Comparison of ENCODE assay signal across 8 cellular contexts in the genomic region with DNA sequence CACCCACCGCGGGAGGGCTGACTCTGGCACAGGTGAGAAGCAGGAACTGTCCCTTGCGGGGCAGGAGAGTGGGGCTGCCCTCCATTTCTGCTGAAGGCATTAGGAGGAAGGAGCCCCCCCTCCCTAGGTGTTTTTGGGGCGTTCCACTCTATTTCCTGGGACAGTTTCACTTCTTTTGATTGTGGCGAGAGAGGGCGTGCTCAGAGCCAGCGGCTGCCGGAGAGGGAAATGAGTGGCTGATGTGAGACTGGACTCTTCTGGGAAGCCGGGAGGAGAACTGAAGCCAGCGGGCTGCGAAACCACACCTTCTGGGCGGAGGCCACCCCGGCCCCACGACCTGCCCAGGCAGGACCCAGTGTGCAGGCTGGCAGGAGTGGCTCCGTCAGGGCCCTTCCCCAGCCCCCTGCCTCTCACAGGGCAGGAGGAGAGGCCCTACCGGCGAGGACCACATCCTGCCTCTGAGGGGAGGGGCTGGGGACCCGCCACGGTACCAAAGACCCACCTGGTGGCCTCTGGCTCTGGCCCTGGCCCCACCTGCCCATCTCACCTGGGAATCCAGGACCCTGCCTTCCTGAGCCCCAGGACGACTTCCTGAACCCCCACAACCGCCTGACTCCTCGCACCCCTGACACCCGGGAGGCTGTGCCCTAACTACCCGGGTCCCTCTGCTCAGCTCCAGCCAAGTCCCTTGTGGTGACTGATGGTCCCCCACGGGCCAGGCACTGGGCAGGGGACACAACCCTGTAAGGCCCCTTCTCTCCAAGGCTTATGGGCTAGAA. TPM values are rescaled to one million over a fixed set of nuclear protein-coding genes. Genes with fewer than 3 reads are reported as not detected.
DNase-seq lines count a peak whose midpoint lies in the region; ATAC-seq and TF ChIP-seq lines count a peak whose summit lies in the region.

No MANE protein-coding gene starts in this region.

- H3K4me1 Mint-ChIP-seq in activated B cell treated with CpG ODN at 0.5 μM for 24 hours (peaks cover 66% of the 10 kb centered on the region), chondrocyte (ENCODE audit: low read depth) (peaks cover 57% of the 10 kb centered on the region)

- peak overlapping the region; percentile 67 to 92 (median 86) for H3K27ac ChIP-seq in BLaER1 treated with 17β-estradiol and CSF1 and Interleukin-3, amounts not matched to agents 10 nM and 100 nM

- H3K9me3 ChIP-seq in BLaER1 treated with 17β-estradiol and CSF1 and Interleukin-3, amounts not matched to agents 10 nM and 100 nM (replicated peaks in 1 of 11), result no peaks in the 10 kb centered on the region
- H3K9me3 ChIP-seq in mucosa of descending colon, result no peaks in the 10 kb centered on the region

- H3K9me3 Mint-ChIP-seq in activated B cell treated with CpG ODN at 0.5 μM for 24 hours (no peaks in the 10 kb centered on the region), chondrocyte (ENCODE audit: low read depth) (no peaks in the 10 kb centered on the region)

- ATAC-seq in GM19397 (IDR thresholded peaks at IDR 0.05; ENCODE audit: unreplicated experiment) (peak; percentile 43), HG03521 (IDR thresholded peaks at IDR 0.05; ENCODE audit: unreplicated experiment) (peak; percentile 47), activated B cell treated with CpG ODN at 0.5 μM for 24 hours (ENCODE audit: low read depth) (peak; percentile 64), mucosa of descending colon (peak; percentile 85)

- no peak for TF ChIP-seq CTCF in activated B cell treated with CpG ODN at 0.5 μM for 24 hours (IDR thresholded peaks at IDR 0.05)
- no peak for TF ChIP-seq CTCF in chondrocyte (IDR thresholded peaks at IDR 0.05)
- TF ChIP-seq CTCF in mucosa of descending colon (IDR thresholded peaks at IDR 0.05), result no peak

- H3K9ac ChIP-seq in BLaER1 treated with 17β-estradiol and CSF1 and Interleukin-3, amounts not matched to agents 10 nM and 100 nM, result peak overlapping the region; percentile 63 to 82 (median 78)

- POLR2A ChIA-PET in activated B cell treated with CpG ODN at 0.5 μM for 24 hours (lab: Charles Lee), result interaction anchor here (0.7 to 1.8 kb wide), 11 partner anchors 10 to 102 kb away, joined by 3 to 12 read pairs (median 6); a partner anchor contains a TSS

- H3K36me3 ChIP-seq in BLaER1 treated with 17β-estradiol and CSF1 and Interleukin-3, amounts not matched to agents 10 nM and 100 nM, result peaks cover 23 to 61% (median 41%) of the 10 kb centered on the region in 11 experiments
- no peaks in the 10 kb centered on the region for H3K36me3 ChIP-seq in mucosa of descending colon (ENCODE audit: low read depth)

- peak overlapping the region; percentile 42 to 66 (median 50) for H3K4me3 ChIP-seq in BLaER1 treated with 17β-estradiol and CSF1 and Interleukin-3, amounts not matched to agents 10 nM and 100 nM
- no peak overlapping the region for H3K4me3 ChIP-seq in mucosa of descending colon

- peaks cover 84 to 99% (median 94%) of the 10 kb centered on the region in 11 experiments for H4K20me1 ChIP-seq in BLaER1 treated with 17β-estradiol and CSF1 and Interleukin-3, amounts not matched to agents 10 nM and 100 nM

- H3K27me3 ChIP-seq in BLaER1 treated with 17β-estradiol and CSF1 and Interleukin-3, amounts not matched to agents 10 nM and 100 nM, result no peaks in the 10 kb centered on the region

- H3K27me3 Mint-ChIP-seq in activated B cell treated with CpG ODN at 0.5 μM for 24 hours (no peaks in the 10 kb centered on the region), chondrocyte (ENCODE audit: low read depth) (no peaks in the 10 kb centered on the region)

- H3K4me3 Mint-ChIP-seq in activated B cell treated with CpG ODN at 0.5 μM for 24 hours (peak overlapping the region; percentile 78), chondrocyte (ENCODE audit: unreplicated experiment) (no peak overlapping the region)

- peaks cover 11% of the 10 kb centered on the region for H3K36me3 Mint-ChIP-seq in activated B cell treated with CpG ODN at 0.5 μM for 24 hours (ENCODE audit: low read depth)
- H3K36me3 Mint-ChIP-seq in chondrocyte (ENCODE audit: low read depth), result no peaks in the 10 kb centered on the region

- peak overlapping the region; percentile 96 to 100 (median 99) for H3K4me2 ChIP-seq in BLaER1 treated with 17β-estradiol and CSF1 and Interleukin-3, amounts not matched to agents 10 nM and 100 nM

- H3K27ac Mint-ChIP-seq in activated B cell treated with CpG ODN at 0.5 μM for 24 hours (peak overlapping the region; percentile 92), chondrocyte (ENCODE audit: unreplicated experiment) (peak overlapping the region; percentile 79)

- intact Hi-C loops in activated B cell treated with CpG ODN at 0.5 μM for 24 hours (cut with micrococcal nuclease), result loop anchor here (1.0 to 5.0 kb wide), 4 partner anchors 10 to 103 kb away; a partner anchor contains a TSS
- intact Hi-C loops in mucosa of descending colon (cut with DNase I, micrococcal nuclease), result no loop called here

- CTCF ChIA-PET in activated B cell treated with CpG ODN at 0.5 μM for 24 hours (lab: Charles Lee), result interaction anchor here (0.5 to 4.2 kb wide), 10 partner anchors 17 to 156 kb away, joined by 3 to 31 read pairs (median 4); a partner anchor contains a TSS

- peak; percentile 69 for DNase-seq in activated B cell treated with CpG ODN at 0.5 μM for 24 hours
- DNase-seq in chondrocyte (ENCODE audit: low spot score), result peak; percentile 71
- DNase-seq in mucosa of descending colon, result peak; percentile 75 to 89 (median 84)
- peak; percentile 24 to 34 for DNase-seq in stimulated activated CD8-positive, alpha-beta memory T cell treated with anti-CD3 and anti-CD28 coated beads, Interleukin-7, amount 100 ng/mL, for 1 hour (ENCODE audit: low read depth in 2 of 2)
- DNase-seq in cerebellum (ENCODE audit: low spot score), result no peak

- peaks cover 72 to 91% (median 89%) of the 10 kb centered on the region in 10 experiments for H3K4me1 ChIP-seq in BLaER1 treated with 17β-estradiol and CSF1 and Interleukin-3, amounts not matched to agents 10 nM and 100 nM
- H3K4me1 ChIP-seq in mucosa of descending colon (ENCODE audit: low read depth), result peaks cover 48% of the 10 kb centered on the region

RNA-seq across cellular contexts. Expression of a gene that starts 25.9 kb away (rescaled TPM):
- 25.2 and 29.8 TPM in 2 replicates for total RNA-seq in activated B cell treated with CpG ODN at 0.5 μM for 24 hours
- total RNA-seq in chondrocyte, result 13.6 to 14.9 TPM (median 14.1 TPM) in 3 replicates
- total RNA-seq in mucosa of descending colon, result 10 to 100 TPM; 43.8 to 82.8 (median 49.0) TPM
- 11.3 TPM for total RNA-seq in cerebellum

RNA-seq across cellular contexts. Expression of a gene that starts 30.7 kb away (rescaled TPM):
- total RNA-seq in activated B cell treated with CpG ODN at 0.5 μM for 24 hours, result 1.1 and 1.3 TPM in 2 replicates
- total RNA-seq in chondrocyte, result 0.85 to 2.0 TPM (median 1.0 TPM) in 3 replicates
- 100 to 1,000 TPM in 2 of 3 donors, 10 to 100 TPM in 1; 91.4 to 330 (median 183) TPM for total RNA-seq in mucosa of descending colon
- 1.5 TPM for total RNA-seq in cerebellum

RNA-seq across cellular contexts. Expression of a gene that starts 31.0 kb away (rescaled TPM):
- total RNA-seq in activated B cell treated with CpG ODN at 0.5 μM for 24 hours (33.8 and 43.7 TPM in 2 replicates), chondrocyte (96.3 to 103 TPM (median 96.6 TPM) in 3 replicates), mucosa of descending colon (10 to 100 TPM; 31.7 to 54.9 (median 47.5) TPM), cerebellum (21.3 TPM)

RNA-seq across cellular contexts. Expression of a gene that starts 33.1 kb away (rescaled TPM):
- total RNA-seq in activated B cell treated with CpG ODN at 0.5 μM for 24 hours, result 13.9 and 19.2 TPM in 2 replicates
- total RNA-seq in chondrocyte, result 6.6 to 20.5 TPM (median 7.1 TPM) in 3 replicates
- 10 to 100 TPM; 17.3 to 24.9 (median 18.1) TPM for total RNA-seq in mucosa of descending colon
- 13.4 TPM for total RNA-seq in cerebellum

Comparison
In these comparisons a context has a peak if more than half of its experiments do, and no peak if none do; other contexts are left out.
1. RNA of a gene that starts 30.7 kb away (total RNA-seq): 91.4 to 330 TPM in mucosa of descending colon; 1.5 TPM in cerebellum (single experiment), 1.1 to 1.3 TPM in activated B cell treated with CpG ODN at 0.5 μM for 24 hours and 0.85 to 2.0 TPM in chondrocyte; every median in the first group is over 10 times any median in the second.
2. Peak in every context shown above with its lines, with median percentiles within 50 percentile points of each other: ATAC-seq.